In genomic region chr3:149010504-149010951, GRCh38 we compare ENCODE assay signal across 16 cellular contexts. TPM values are rescaled to one million over a fixed set of nuclear protein-coding genes. Genes with fewer than 3 reads are reported as not detected.
DNase-seq lines count a peak whose midpoint lies in the region; ATAC-seq and TF ChIP-seq lines count a peak whose summit lies in the region.
"Had no signal": no experiment of that assay in that cellular context is flagged by ENCODE, and none has a peak within 500 bp of the region (broad histone marks: within the 10 kb centered on the region; RNA-seq: fewer than 3 reads in every experiment).

No MANE protein-coding gene starts in this region.

- 80 to 85% methylated on average over 6 of the region's 6 CpGs for WGBS in sigmoid colon, 2 donors

- no peak for TF ChIP-seq EP300 in sigmoid colon (IDR thresholded peaks at IDR 0.05)

- no peak overlapping the region for H3K9ac ChIP-seq in colonic mucosa (ENCODE audit: low read depth in 2 of 2, low read length in 2 of 2)
- H3K9ac ChIP-seq: parathyroid adenoma had no signal

- peaks cover 7% of the 10 kb centered on the region for H3K27me3 Mint-ChIP-seq in HFFc6 (ENCODE audit: insufficient read depth)
- H3K27me3 Mint-ChIP-seq: activated naive CD4-positive, alpha-beta T cell treated with anti-CD3 and anti-CD28 coated beads, Interleukin-2, amount 10 ng/mL, durations not matched to agents 7 days and 5 days; stimulated activated memory B cell treated with anti-CD40 and anti-IgM and Interleukin-4, amounts not matched to agents 10 μg/mL and 1 μg/mL and 100 μg/mL, for 72 hours had no signal

- H3K4me1 Mint-ChIP-seq in HFFc6 (ENCODE audit: low read depth) = peaks cover 43% of the 10 kb centered on the region
- H3K4me1 Mint-ChIP-seq: CD14-positive monocyte; stimulated activated memory B cell treated with anti-CD40 and anti-IgM and Interleukin-4, amounts not matched to agents 10 μg/mL and 1 μg/mL and 100 μg/mL, for 72 hours had no signal

- H3K27me3 ChIP-seq in sigmoid colon (no peaks in the 10 kb centered on the region), colonic mucosa (no peaks in the 10 kb centered on the region)
- H3K27me3 ChIP-seq: Peyer's patch had no signal

- intact Hi-C loops in left cardiac atrium (cut with DNase I) = no loop called here
- intact Hi-C loops in sigmoid colon (cut with DNase I) = no loop called here
- intact Hi-C loops in colonic mucosa (cut with DNase I) = no loop called here

- ATAC-seq in left cardiac atrium = peak; percentile 18 to 57
- ATAC-seq: K562; stimulated activated memory B cell treated with anti-CD40 and anti-IgM and Interleukin-4, amounts not matched to agents 10 μg/mL and 1 μg/mL and 100 μg/mL, for 72 hours had no signal

- H3K4me3 ChIP-seq in sigmoid colon = no peak overlapping the region
- no peak overlapping the region for H3K4me3 ChIP-seq in colonic mucosa
- H3K4me3 ChIP-seq: K562, Peyer's patch had no signal

- peaks cover 0 to 37% (median 28%) of the 10 kb centered on the region in 4 donors for H3K4me1 ChIP-seq in sigmoid colon
- no peaks in the 10 kb centered on the region for H3K4me1 ChIP-seq in colonic mucosa
- H3K4me1 ChIP-seq: parathyroid adenoma had no signal

- H3K36me3 Mint-ChIP-seq in HFFc6 (ENCODE audit: low read depth) = peaks cover 55% of the 10 kb centered on the region

- H3K27ac ChIP-seq in sigmoid colon = peak overlapping the region in 3 of 4 donors; percentile 45 to 72 (median 55)
- H3K27ac ChIP-seq in colonic mucosa = no peak overlapping the region
- H3K27ac ChIP-seq: parathyroid adenoma had no signal

- TF ChIP-seq POLR2A in sigmoid colon (IDR thresholded peaks at IDR 0.05) = no peak

- DNase-seq in HFFc6 = no peak
- DNase-seq in SK-MEL-5 (ENCODE audit: low read depth, low spot score) = peak; percentile 88
- no peak for DNase-seq in left cardiac atrium
- no peak for DNase-seq in sigmoid colon
- DNase-seq in colonic mucosa = no peak
- DNase-seq in AG08396 (ENCODE audit: low spot score) = no peak
- no peak for DNase-seq in stimulated activated naive CD4-positive, alpha-beta T cell (lab: John Stamatoyannopoulos, UW)
- DNase-seq: activated naive CD4-positive, alpha-beta T cell treated with anti-CD3 and anti-CD28 coated beads, Interleukin-2, amount 10 ng/mL, durations not matched to agents 7 days and 5 days; NCI-H510A; Peyer's patch; stimulated activated CD4-positive, alpha-beta T cell treated with anti-CD3 and anti-CD28 coated beads, Interleukin-4, amount 100 ng/mL, for 1 hour; T1000 had no signal

- H3K9me3 ChIP-seq in sigmoid colon = no peaks in the 10 kb centered on the region
- no peaks in the 10 kb centered on the region for H3K9me3 ChIP-seq in colonic mucosa
- H3K9me3 ChIP-seq: Peyer's patch had no signal

- H3K36me3 ChIP-seq in sigmoid colon (peaks cover 29 to 87% (median 41%) of the 10 kb centered on the region in 4 donors), colonic mucosa (no peaks in the 10 kb centered on the region)

- in situ Hi-C loops in SK-MEL-5 (cut with HindIII; ENCODE audit: low pct_unique_long_range_greater_than_20kb, low sequenced_read_pairs) = no loop called here

- H3K9me3 Mint-ChIP-seq in HFFc6 = no peaks in the 10 kb centered on the region
- H3K9me3 Mint-ChIP-seq: activated naive CD4-positive, alpha-beta T cell treated with anti-CD3 and anti-CD28 coated beads, Interleukin-2, amount 10 ng/mL, durations not matched to agents 7 days and 5 days; CD14-positive monocyte; stimulated activated memory B cell treated with anti-CD40 and anti-IgM and Interleukin-4, amounts not matched to agents 10 μg/mL and 1 μg/mL and 100 μg/mL, for 72 hours had no signal

- no peak overlapping the region for H3K4me3 Mint-ChIP-seq in HFFc6
- H3K4me3 Mint-ChIP-seq: activated naive CD4-positive, alpha-beta T cell treated with anti-CD3 and anti-CD28 coated beads, Interleukin-2, amount 10 ng/mL, durations not matched to agents 7 days and 5 days; CD14-positive monocyte; stimulated activated memory B cell treated with anti-CD40 and anti-IgM and Interleukin-4, amounts not matched to agents 10 μg/mL and 1 μg/mL and 100 μg/mL, for 72 hours had no signal

- TF ChIP-seq CTCF in HFFc6 (IDR thresholded peaks at IDR 0.05) (no peak), sigmoid colon (IDR thresholded peaks at IDR 0.05) (no peak), colonic mucosa (IDR thresholded peaks at IDR 0.05) (no peak)

- peak overlapping the region; percentile 29; the same call in 1 of the 2 replicates for H3K27ac Mint-ChIP-seq in HFFc6
- H3K27ac Mint-ChIP-seq: stimulated activated memory B cell treated with anti-CD40 and anti-IgM and Interleukin-4, amounts not matched to agents 10 μg/mL and 1 μg/mL and 100 μg/mL, for 72 hours had no signal

RNA-seq across cellular contexts. Expression of gene GYG1, which starts 19.2 kb away (rescaled TPM):
- total RNA-seq in HFFc6 (2021; fragmentation: NEBNext Ultra II Directional; extraction: Animal tissue kit (Norgen Biotek cat#: 25700)) = 10 to 100 TPM; 68.9 to 88.6 (median 78.5) TPM
- 35.0 and 35.3 TPM in 2 replicates for total RNA-seq in SK-MEL-5 (2014; rRNA removed; shearing (Covaris generic))
- polyA plus RNA-seq in SK-MEL-5 (2015; cell fraction: cytosol; rRNA removed) = 49.7 and 107 TPM in 2 replicates
- 27.6 and 28.6 TPM in 2 replicates for polyA plus RNA-seq in SK-MEL-5 (2015; cell fraction: nucleus; rRNA removed)
- total RNA-seq in left cardiac atrium (100 to 1,000 TPM; 104 to 125 TPM), sigmoid colon (100 to 1,000 TPM; 142 to 213 (median 186) TPM), colonic mucosa (10 to 100 TPM; 26.1 to 32.2 TPM)
- 10 to 100 TPM; 31.8 to 36.0 (median 34.7) TPM for polyA plus RNA-seq in sigmoid colon
